In the genomic region with DNA sequence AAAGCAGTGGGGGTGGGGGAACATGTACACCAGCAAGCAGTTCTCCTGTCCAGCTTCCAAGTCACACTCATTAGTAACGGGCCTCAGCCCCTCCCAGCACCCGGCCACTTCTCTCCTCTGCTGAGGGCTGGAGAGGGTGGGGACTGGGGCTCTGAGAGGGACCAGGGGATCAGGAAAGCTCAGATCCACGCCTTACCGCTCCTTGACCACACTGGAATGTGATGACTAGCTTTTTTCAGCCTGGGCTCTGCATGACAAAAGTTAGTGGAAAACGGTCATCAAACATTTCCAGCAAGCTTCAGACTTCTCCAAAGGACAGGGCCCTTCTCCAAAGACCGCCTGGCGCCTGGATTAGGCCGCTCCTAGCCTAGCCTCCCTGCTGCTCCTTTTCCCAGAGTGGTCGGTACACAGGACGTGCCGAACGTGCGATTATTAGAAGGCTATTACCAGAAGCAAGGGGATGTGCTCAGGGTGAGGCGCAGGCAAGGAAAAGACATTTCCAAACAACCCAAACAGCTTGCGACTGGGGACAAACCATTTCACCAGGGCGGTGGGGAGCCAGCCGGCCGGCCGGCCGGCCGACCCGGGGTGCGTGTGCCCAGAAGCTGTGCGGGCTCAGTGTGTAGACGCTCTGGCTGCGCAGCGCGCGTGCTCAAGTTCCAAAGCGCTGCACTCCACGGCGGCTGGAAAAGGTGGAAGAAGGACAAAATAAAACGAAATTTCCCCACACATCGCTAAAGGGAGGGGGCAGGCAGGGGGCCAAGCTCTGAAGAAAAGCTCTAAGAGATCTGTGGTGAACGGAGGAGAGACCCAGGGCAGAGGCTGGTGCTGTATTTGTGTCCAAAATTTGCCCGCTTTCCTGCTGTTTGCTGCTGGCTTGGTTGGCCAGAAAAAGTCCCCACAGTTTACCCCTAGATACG, we compare ENCODE assay signal across 1 cellular context.
TF ChIP-seq lines count a peak whose summit lies in the region.

No MANE protein-coding gene starts in this region.

TF ChIP-seq in HepG2, 621 proteins besides CTCF, POLR2A, EP300 and RAD21 (continued from another document and continues in another):
- TF ChIP-seq, protein P1, sequence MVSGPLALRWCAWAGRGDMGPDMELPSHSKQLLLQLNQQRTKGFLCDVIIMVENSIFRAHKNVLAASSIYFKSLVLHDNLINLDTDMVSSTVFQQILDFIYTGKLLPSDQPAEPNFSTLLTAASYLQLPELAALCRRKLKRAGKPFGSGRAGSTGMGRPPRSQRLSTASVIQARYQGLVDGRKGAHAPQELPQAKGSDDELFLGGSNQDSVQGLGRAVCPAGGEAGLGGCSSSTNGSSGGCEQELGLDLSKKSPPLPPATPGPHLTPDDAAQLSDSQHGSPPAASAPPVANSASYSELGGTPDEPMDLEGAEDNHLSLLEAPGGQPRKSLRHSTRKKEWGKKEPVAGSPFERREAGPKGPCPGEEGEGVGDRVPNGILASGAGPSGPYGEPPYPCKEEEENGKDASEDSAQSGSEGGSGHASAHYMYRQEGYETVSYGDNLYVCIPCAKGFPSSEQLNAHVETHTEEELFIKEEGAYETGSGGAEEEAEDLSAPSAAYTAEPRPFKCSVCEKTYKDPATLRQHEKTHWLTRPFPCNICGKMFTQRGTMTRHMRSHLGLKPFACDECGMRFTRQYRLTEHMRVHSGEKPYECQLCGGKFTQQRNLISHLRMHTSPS (CRISPR knock-in tag; IDR thresholded peaks at IDR 0.05; ENCODE audit: low read depth) = no peak
- TF ChIP-seq RNF219 (CRISPR knock-in tag; IDR thresholded peaks at IDR 0.05) (no peak), NR2F6 (IDR thresholded peaks at IDR 0.05) (no peak), NR2F6 (CRISPR knock-in tag; IDR thresholded peaks at IDR 0.05) (no peak), SYNCRIP (IDR thresholded peaks at IDR 0.05; ENCODE audit: insufficient read depth, low read depth, low read length) (no peak), CC2D1A (CRISPR knock-in tag; IDR thresholded peaks at IDR 0.05) (no peak), SSRP1 (CRISPR knock-in tag; IDR thresholded peaks at IDR 0.05) (no peak), KDM2A (CRISPR knock-in tag; IDR thresholded peaks at IDR 0.05; ENCODE audit: borderline replicate concordance, low read depth) (no peak), U2AF1 (optimal IDR thresholded peaks at IDR 0.05; ENCODE audit: low read depth, low read length) (no peak), ZNF691 (CRISPR knock-in tag; IDR thresholded peaks at IDR 0.05; ENCODE audit: borderline replicate concordance, low read depth) (0 out of 2 replicates have a peak, but pooled peaks have one; percentile 24), ZSCAN31 (CRISPR knock-in tag; IDR thresholded peaks at IDR 0.05; ENCODE audit: low read depth) (no peak), TFDP1 (CRISPR knock-in tag; IDR thresholded peaks at IDR 0.05; ENCODE audit: borderline replicate concordance) (no peak), MYNN (CRISPR knock-in tag; IDR thresholded peaks at IDR 0.05; ENCODE audit: low read depth) (no peak), ZFP37 (CRISPR knock-in tag; IDR thresholded peaks at IDR 0.05; ENCODE audit: borderline replicate concordance) (no peak), ETV5 (CRISPR knock-in tag; IDR thresholded peaks at IDR 0.05; ENCODE audit: borderline replicate concordance) (no peak), HOXA3 (CRISPR knock-in tag; IDR thresholded peaks at IDR 0.05) (no peak), CREM (IDR thresholded peaks at IDR 0.05) (no peak), CREM (CRISPR knock-in tag; IDR thresholded peaks at IDR 0.05) (no peak), SNRNP70 (IDR thresholded peaks at IDR 0.05; ENCODE audit: low read depth, low read length) (no peak), RBFOX2 (IDR thresholded peaks at IDR 0.05; ENCODE audit: low read depth, low read length) (0 out of 2 replicates have a peak, but pooled peaks have one; percentile 26), FOXM1 (CRISPR knock-in tag; IDR thresholded peaks at IDR 0.05) (no peak), ZFP36 (IDR thresholded peaks at IDR 0.05; ENCODE audit: borderline replicate concordance, low read depth, low read length, partially characterized antibody) (no peak), ZNF761 (CRISPR knock-in tag; conservative IDR thresholded peaks at IDR 0.05) (no peak), ZNF446 (CRISPR knock-in tag; IDR thresholded peaks at IDR 0.05) (no peak), FOXJ3 (CRISPR knock-in tag; IDR thresholded peaks at IDR 0.05; ENCODE audit: borderline replicate concordance) (no peak), CBX5 (CRISPR knock-in tag; IDR thresholded peaks at IDR 0.05; ENCODE audit: borderline replicate concordance) (no peak)
- TF ChIP-seq, protein P2, sequence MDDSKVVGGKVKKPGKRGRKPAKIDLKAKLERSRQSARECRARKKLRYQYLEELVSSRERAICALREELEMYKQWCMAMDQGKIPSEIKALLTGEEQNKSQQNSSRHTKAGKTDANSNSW (CRISPR knock-in tag; IDR thresholded peaks at IDR 0.05; ENCODE audit: borderline replicate concordance) = no peak
- TF ChIP-seq, protein P3, sequence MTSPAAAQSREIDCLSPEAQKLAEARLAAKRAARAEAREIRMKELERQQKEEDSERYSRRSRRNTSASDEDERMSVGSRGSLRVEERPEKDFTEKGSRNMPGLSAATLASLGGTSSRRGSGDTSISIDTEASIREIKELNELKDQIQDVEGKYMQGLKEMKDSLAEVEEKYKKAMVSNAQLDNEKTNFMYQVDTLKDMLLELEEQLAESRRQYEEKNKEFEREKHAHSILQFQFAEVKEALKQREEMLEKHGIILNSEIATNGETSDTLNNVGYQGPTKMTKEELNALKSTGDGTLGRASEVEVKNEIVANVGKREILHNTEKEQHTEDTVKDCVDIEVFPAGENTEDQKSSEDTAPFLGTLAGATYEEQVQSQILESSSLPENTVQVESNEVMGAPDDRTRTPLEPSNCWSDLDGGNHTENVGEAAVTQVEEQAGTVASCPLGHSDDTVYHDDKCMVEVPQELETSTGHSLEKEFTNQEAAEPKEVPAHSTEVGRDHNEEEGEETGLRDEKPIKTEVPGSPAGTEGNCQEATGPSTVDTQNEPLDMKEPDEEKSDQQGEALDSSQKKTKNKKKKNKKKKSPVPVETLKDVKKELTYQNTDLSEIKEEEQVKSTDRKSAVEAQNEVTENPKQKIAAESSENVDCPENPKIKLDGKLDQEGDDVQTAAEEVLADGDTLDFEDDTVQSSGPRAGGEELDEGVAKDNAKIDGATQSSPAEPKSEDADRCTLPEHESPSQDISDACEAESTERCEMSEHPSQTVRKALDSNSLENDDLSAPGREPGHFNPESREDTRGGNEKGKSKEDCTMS (CRISPR knock-in tag; conservative IDR thresholded peaks at IDR 0.05) = no peak
- TF ChIP-seq, protein P4, sequence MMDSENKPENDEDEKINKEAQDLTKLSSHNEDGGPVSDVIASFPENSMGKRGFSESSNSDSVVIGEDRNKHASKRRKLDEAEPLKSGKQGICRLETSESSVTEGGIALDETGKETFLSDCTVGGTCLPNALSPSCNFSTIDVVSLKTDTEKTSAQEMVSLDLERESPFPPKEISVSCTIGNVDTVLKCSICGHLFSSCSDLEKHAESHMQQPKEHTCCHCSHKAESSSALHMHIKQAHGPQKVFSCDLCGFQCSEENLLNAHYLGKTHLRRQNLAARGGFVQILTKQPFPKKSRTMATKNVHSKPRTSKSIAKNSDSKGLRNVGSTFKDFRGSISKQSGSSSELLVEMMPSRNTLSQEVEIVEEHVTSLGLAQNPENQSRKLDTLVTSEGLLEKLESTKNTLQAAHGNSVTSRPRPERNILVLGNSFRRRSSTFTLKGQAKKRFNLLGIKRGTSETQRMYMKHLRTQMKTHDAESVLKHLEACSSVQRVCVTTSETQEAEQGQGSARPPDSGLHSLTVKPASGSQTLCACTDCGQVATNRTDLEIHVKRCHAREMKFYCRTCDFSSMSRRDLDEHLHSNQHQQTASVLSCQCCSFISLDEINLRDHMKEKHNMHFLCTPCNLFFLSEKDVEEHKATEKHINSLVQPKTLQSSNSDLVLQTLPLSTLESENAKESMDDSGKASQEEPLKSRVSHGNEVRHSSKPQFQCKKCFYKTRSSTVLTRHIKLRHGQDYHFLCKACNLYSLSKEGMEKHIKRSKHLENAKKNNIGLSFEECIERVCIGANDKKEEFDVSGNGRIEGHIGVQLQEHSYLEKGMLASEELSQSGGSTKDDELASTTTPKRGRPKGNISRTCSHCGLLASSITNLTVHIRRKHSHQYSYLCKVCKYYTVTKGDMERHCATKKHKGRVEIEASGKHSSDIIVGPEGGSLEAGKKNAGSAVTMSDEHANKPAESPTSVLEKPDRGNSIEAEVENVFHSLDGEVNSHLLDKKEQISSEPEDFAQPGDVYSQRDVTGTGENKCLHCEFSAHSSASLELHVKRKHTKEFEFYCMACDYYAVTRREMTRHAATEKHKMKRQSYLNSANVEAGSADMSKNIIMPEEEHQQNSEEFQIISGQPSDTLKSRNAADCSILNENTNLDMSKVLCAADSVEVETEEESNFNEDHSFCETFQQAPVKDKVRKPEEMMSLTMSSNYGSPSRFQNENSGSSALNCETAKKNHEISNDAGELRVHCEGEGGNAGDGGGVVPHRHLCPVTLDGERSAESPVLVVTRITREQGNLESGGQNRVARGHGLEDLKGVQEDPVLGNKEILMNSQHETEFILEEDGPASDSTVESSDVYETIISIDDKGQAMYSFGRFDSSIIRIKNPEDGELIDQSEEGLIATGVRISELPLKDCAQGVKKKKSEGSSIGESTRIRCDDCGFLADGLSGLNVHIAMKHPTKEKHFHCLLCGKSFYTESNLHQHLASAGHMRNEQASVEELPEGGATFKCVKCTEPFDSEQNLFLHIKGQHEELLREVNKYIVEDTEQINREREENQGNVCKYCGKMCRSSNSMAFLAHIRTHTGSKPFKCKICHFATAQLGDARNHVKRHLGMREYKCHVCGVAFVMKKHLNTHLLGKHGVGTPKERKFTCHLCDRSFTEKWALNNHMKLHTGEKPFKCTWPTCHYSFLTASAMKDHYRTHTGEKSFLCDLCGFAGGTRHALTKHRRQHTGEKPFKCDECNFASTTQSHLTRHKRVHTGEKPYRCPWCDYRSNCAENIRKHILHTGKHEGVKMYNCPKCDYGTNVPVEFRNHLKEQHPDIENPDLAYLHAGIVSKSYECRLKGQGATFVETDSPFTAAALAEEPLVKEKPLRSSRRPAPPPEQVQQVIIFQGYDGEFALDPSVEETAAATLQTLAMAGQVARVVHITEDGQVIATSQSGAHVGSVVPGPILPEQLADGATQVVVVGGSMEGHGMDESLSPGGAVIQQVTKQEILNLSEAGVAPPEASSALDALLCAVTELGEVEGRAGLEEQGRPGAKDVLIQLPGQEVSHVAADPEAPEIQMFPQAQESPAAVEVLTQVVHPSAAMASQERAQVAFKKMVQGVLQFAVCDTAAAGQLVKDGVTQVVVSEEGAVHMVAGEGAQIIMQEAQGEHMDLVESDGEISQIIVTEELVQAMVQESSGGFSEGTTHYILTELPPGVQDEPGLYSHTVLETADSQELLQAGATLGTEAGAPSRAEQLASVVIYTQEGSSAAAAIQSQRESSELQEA (CRISPR knock-in tag; IDR thresholded peaks at IDR 0.05; ENCODE audit: not compliant biosample characterization) = no peak
- TF ChIP-seq, protein P5, sequence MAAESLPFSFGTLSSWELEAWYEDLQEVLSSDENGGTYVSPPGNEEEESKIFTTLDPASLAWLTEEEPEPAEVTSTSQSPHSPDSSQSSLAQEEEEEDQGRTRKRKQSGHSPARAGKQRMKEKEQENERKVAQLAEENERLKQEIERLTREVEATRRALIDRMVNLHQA (CRISPR knock-in tag; IDR thresholded peaks at IDR 0.05) = no peak
- TF ChIP-seq, protein P6, sequence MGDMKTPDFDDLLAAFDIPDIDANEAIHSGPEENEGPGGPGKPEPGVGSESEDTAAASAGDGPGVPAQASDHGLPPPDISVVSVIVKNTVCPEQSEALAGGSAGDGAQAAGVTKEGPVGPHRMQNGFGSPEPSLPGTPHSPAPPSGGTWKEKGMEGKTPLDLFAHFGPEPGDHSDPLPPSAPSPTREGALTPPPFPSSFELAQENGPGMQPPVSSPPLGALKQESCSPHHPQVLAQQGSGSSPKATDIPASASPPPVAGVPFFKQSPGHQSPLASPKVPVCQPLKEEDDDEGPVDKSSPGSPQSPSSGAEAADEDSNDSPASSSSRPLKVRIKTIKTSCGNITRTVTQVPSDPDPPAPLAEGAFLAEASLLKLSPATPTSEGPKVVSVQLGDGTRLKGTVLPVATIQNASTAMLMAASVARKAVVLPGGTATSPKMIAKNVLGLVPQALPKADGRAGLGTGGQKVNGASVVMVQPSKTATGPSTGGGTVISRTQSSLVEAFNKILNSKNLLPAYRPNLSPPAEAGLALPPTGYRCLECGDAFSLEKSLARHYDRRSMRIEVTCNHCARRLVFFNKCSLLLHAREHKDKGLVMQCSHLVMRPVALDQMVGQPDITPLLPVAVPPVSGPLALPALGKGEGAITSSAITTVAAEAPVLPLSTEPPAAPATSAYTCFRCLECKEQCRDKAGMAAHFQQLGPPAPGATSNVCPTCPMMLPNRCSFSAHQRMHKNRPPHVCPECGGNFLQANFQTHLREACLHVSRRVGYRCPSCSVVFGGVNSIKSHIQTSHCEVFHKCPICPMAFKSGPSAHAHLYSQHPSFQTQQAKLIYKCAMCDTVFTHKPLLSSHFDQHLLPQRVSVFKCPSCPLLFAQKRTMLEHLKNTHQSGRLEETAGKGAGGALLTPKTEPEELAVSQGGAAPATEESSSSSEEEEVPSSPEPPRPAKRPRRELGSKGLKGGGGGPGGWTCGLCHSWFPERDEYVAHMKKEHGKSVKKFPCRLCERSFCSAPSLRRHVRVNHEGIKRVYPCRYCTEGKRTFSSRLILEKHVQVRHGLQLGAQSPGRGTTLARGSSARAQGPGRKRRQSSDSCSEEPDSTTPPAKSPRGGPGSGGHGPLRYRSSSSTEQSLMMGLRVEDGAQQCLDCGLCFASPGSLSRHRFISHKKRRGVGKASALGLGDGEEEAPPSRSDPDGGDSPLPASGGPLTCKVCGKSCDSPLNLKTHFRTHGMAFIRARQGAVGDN (CRISPR knock-in tag; IDR thresholded peaks at IDR 0.05) = peak; percentile 60; the same call in 1 of the 2 replicates
